2 cellular contexts compared by ENCODE assay signal in the genomic region with DNA sequence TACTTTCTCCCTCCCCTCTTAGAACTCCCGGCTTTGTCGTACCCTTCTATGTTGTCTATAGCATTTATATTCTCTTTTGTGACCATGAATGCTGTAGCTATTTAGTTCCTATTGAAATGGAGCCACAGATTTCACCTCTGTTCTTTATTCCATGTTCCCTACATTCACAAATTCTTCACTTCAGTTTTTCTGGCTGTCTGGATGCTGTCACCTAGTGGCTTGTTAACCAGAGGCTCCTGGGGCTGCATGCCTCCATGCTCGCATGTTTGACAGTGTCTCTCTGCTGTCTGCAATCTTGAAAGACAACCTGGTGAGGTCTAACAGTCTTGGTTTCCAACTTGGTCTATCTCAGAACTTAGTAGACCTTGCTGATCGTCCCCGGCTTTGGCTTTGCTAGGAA.
TF ChIP-seq lines count a peak whose summit lies in the region.

No MANE protein-coding gene starts in this region.

TF ChIP-seq in K562, 482 proteins besides CTCF, POLR2A, EP300 and RAD21:
- TF ChIP-seq EZH2 (IDR thresholded peaks at IDR 0.05; ENCODE audit: borderline replicate concordance, low read depth, low read length) (no peak), RBM34 (IDR thresholded peaks at IDR 0.05; ENCODE audit: borderline replicate concordance, insufficient read depth, low read length) (no peak), SRSF7 (optimal IDR thresholded peaks at IDR 0.05; ENCODE audit: low read depth, low read length) (no peak), ZFP30 (CRISPR knock-in tag; IDR thresholded peaks at IDR 0.05; ENCODE audit: borderline replicate concordance) (no peak), TBL1XR1 (IDR thresholded peaks at IDR 0.05; ENCODE audit: low read length in 2 of 2) (no peak), NFIX (CRISPR knock-in tag; IDR thresholded peaks at IDR 0.05; ENCODE audit: low read depth) (no peak), ZNF780A (CRISPR knock-in tag; IDR thresholded peaks at IDR 0.05) (no peak), MBD2 (IDR thresholded peaks at IDR 0.05; ENCODE audit: borderline replicate concordance, low read depth) (no peak), SLC30A9 (CRISPR knock-in tag; IDR thresholded peaks at IDR 0.05) (no peak), ARID1B (IDR thresholded peaks at IDR 0.05) (no peak)
- TF ChIP-seq, protein P1, sequence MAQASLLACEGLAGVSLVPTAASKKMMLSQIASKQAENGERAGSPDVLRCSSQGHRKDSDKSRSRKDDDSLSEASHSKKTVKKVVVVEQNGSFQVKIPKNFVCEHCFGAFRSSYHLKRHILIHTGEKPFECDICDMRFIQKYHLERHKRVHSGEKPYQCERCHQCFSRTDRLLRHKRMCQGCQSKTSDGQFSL (CRISPR knock-in tag; IDR thresholded peaks at IDR 0.05): no peak
- TF ChIP-seq, protein P1 (tag; IDR thresholded peaks at IDR 0.05): no peak
- TF ChIP-seq, protein P2, sequence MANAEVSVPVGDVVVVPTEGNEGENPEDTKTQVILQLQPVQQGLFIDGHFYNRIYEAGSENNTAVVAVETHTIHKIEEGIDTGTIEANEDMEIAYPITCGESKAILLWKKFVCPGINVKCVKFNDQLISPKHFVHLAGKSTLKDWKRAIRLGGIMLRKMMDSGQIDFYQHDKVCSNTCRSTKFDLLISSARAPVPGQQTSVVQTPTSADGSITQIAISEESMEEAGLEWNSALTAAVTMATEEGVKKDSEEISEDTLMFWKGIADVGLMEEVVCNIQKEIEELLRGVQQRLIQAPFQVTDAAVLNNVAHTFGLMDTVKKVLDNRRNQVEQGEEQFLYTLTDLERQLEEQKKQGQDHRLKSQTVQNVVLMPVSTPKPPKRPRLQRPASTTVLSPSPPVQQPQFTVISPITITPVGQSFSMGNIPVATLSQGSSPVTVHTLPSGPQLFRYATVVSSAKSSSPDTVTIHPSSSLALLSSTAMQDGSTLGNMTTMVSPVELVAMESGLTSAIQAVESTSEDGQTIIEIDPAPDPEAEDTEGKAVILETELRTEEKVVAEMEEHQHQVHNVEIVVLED (CRISPR knock-in tag; IDR thresholded peaks at IDR 0.05): no peak

TF ChIP-seq in HepG2, 621 proteins besides CTCF, POLR2A, EP300 and RAD21:
- TF ChIP-seq STAG1 (CRISPR knock-in tag; IDR thresholded peaks at IDR 0.05): peak; percentile 49; the same call in 1 of the 2 replicates
- no peak for TF ChIP-seq MIER3 (CRISPR knock-in tag; IDR thresholded peaks at IDR 0.05; ENCODE audit: borderline replicate concordance)
- TF ChIP-seq, protein P3, sequence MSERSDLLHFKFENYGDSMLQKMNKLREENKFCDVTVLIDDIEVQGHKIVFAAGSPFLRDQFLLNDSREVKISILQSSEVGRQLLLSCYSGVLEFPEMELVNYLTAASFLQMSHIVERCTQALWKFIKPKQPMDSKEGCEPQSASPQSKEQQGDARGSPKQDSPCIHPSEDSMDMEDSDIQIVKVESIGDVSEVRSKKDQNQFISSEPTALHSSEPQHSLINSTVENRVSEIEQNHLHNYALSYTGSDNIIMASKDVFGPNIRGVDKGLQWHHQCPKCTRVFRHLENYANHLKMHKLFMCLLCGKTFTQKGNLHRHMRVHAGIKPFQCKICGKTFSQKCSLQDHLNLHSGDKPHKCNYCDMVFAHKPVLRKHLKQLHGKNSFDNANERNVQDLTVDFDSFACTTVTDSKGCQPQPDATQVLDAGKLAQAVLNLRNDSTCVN (CRISPR knock-in tag; IDR thresholded peaks at IDR 0.05; ENCODE audit: borderline replicate concordance): no peak
TF ChIP-seq in HepG2: peak in this region for 1.
